ENCODE assay signal across 1 cellular context in genomic region chr17:75030161-75030560, GRCh38.
TF ChIP-seq lines count a peak whose summit lies in the region.

No MANE protein-coding gene starts in this region.

TF ChIP-seq in SK-N-SH treated with all-trans-retinoic acid at 6 μM for 48 hours, 23 proteins besides CTCF, POLR2A, EP300 and RAD21 (continued from another document):
- TF ChIP-seq CREB5 (CRISPR knock-in tag; IDR thresholded peaks at IDR 0.05; ENCODE audit: low read depth), result no peak
- TF ChIP-seq GLIS3 (CRISPR knock-in tag; IDR thresholded peaks at IDR 0.05), result no peak
- TF ChIP-seq ZNF70 (CRISPR knock-in tag; IDR thresholded peaks at IDR 0.05), result no peak
- TF ChIP-seq PPARA (CRISPR knock-in tag; IDR thresholded peaks at IDR 0.05; ENCODE audit: borderline replicate concordance), result no peak
- TF ChIP-seq RARB (CRISPR knock-in tag; IDR thresholded peaks at IDR 0.05), result no peak
